Comparison of ENCODE assay signal across 1 cellular context in genomic region chr5:150107909-150108447, GRCh38.
TF ChIP-seq lines count a peak whose summit lies in the region.

No MANE protein-coding gene starts in this region.

TF ChIP-seq in liver, 16 proteins besides CTCF, POLR2A, EP300 and RAD21:
- peak; percentile 48 for TF ChIP-seq NR2F2 (IDR thresholded peaks at IDR 0.05)
- no peak for TF ChIP-seq MAX (IDR thresholded peaks at IDR 0.05)
